Comparison of ENCODE assay signal across 1 cellular context in the genomic region with DNA sequence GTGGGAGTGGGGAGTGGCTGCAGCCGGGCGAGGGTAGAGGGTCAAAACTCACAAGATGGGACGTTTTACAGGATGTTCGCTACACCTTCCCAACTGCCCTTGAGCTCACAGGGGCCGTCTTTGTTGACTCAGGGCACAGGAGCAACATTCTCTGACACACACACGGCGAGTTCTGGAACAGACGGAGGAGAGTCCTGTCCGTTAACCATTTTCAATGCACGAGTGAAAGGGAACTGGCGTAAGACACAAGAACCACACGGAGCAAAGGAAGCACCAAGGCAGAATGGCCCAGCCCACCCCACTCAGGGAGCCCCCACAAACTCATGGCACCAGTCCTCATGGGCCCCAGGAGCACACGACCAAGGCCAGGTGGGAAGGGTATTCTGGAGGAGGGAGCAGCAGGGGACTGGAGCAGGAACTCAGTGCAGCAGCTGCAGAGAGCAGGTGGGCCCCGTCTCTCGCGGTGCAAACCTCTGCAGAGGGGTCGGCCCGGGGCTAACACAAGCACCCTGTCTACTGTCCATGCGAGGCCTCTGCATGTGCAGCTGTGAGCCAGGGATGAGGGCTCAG.
TF ChIP-seq lines count a peak whose summit lies in the region.

No MANE protein-coding gene starts in this region.

TF ChIP-seq in HepG2, 621 proteins besides CTCF, POLR2A, EP300 and RAD21 (continued from another document and continues in another):
- TF ChIP-seq, protein P1, sequence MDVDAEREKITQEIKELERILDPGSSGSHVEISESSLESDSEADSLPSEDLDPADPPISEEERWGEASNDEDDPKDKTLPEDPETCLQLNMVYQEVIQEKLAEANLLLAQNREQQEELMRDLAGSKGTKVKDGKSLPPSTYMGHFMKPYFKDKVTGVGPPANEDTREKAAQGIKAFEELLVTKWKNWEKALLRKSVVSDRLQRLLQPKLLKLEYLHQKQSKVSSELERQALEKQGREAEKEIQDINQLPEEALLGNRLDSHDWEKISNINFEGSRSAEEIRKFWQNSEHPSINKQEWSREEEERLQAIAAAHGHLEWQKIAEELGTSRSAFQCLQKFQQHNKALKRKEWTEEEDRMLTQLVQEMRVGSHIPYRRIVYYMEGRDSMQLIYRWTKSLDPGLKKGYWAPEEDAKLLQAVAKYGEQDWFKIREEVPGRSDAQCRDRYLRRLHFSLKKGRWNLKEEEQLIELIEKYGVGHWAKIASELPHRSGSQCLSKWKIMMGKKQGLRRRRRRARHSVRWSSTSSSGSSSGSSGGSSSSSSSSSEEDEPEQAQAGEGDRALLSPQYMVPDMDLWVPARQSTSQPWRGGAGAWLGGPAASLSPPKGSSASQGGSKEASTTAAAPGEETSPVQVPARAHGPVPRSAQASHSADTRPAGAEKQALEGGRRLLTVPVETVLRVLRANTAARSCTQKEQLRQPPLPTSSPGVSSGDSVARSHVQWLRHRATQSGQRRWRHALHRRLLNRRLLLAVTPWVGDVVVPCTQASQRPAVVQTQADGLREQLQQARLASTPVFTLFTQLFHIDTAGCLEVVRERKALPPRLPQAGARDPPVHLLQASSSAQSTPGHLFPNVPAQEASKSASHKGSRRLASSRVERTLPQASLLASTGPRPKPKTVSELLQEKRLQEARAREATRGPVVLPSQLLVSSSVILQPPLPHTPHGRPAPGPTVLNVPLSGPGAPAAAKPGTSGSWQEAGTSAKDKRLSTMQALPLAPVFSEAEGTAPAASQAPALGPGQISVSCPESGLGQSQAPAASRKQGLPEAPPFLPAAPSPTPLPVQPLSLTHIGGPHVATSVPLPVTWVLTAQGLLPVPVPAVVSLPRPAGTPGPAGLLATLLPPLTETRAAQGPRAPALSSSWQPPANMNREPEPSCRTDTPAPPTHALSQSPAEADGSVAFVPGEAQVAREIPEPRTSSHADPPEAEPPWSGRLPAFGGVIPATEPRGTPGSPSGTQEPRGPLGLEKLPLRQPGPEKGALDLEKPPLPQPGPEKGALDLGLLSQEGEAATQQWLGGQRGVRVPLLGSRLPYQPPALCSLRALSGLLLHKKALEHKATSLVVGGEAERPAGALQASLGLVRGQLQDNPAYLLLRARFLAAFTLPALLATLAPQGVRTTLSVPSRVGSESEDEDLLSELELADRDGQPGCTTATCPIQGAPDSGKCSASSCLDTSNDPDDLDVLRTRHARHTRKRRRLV (CRISPR knock-in tag; IDR thresholded peaks at IDR 0.05) = 0 out of 2 replicates have a peak, but pooled peaks have one; percentile 69
- TF ChIP-seq HIC2 (CRISPR knock-in tag; IDR thresholded peaks at IDR 0.05; ENCODE audit: low read depth) (peak; percentile 28; the same call in 1 of the 2 replicates), FUBP1 (CRISPR knock-in tag; IDR thresholded peaks at IDR 0.05; ENCODE audit: borderline replicate concordance) (no peak), SALL1 (CRISPR knock-in tag; IDR thresholded peaks at IDR 0.05) (peak; percentile 66; the same call in 1 of the 2 replicates), MXI1 (IDR thresholded peaks at IDR 0.05; ENCODE audit: borderline replicate concordance, low read depth, low read length) (0 out of 3 replicates have a peak, but pooled peaks have one; percentile 44), FOSL2 (CRISPR knock-in tag; IDR thresholded peaks at IDR 0.05) (peak; percentile 54), ZNF614 (CRISPR knock-in tag; IDR thresholded peaks at IDR 0.05; ENCODE audit: borderline replicate concordance) (peak; percentile 77; the same call in 1 of the 2 replicates), KMT2B (CRISPR knock-in tag; IDR thresholded peaks at IDR 0.05) (peak; percentile 77), ZNF652 (CRISPR knock-in tag; IDR thresholded peaks at IDR 0.05; ENCODE audit: borderline replicate concordance, low read depth) (peak; percentile 50; the same call in 1 of the 2 replicates), ZNF292 (CRISPR knock-in tag; IDR thresholded peaks at IDR 0.05; ENCODE audit: borderline replicate concordance, low read depth) (peak; percentile 65; the same call in 1 of the 2 replicates), ZNF230 (CRISPR knock-in tag; IDR thresholded peaks at IDR 0.05) (0 out of 2 replicates have a peak, but pooled peaks have one; percentile 33), ZNF567 (CRISPR knock-in tag; IDR thresholded peaks at IDR 0.05; ENCODE audit: borderline replicate concordance) (no peak), ZNF101 (CRISPR knock-in tag; IDR thresholded peaks at IDR 0.05; ENCODE audit: borderline replicate concordance, low read depth) (peak; percentile 91; the same call in 1 of the 2 replicates), ZNF792 (CRISPR knock-in tag; IDR thresholded peaks at IDR 0.05) (0 out of 2 replicates have a peak, but pooled peaks have one; percentile 66), EEA1 (CRISPR knock-in tag; IDR thresholded peaks at IDR 0.05; ENCODE audit: borderline replicate concordance) (no peak), ZNF605 (CRISPR knock-in tag; IDR thresholded peaks at IDR 0.05) (peak; percentile 68; the same call in 1 of the 2 replicates), HNF4G (IDR thresholded peaks at IDR 0.05; ENCODE audit: borderline replicate concordance, low read depth, low read length) (0 out of 2 replicates have a peak, but pooled peaks have one; percentile 47), HNF4G (CRISPR knock-in tag; IDR thresholded peaks at IDR 0.05; ENCODE audit: borderline replicate concordance, low read depth) (no peak), HBP1 (CRISPR knock-in tag; IDR thresholded peaks at IDR 0.05; ENCODE audit: low read depth) (peak; percentile 56; the same call in 1 of the 2 replicates), TBX2 (CRISPR knock-in tag; IDR thresholded peaks at IDR 0.05; ENCODE audit: borderline replicate concordance) (peak; percentile 70), KDM3A (CRISPR knock-in tag; IDR thresholded peaks at IDR 0.05; ENCODE audit: low read depth) (0 out of 2 replicates have a peak, but pooled peaks have one; percentile 19), ZNF17 (CRISPR knock-in tag; IDR thresholded peaks at IDR 0.05) (no peak), MEF2D (CRISPR knock-in tag; IDR thresholded peaks at IDR 0.05) (0 out of 2 replicates have a peak, but pooled peaks have one; percentile 33), FLYWCH1 (CRISPR knock-in tag; IDR thresholded peaks at IDR 0.05) (no peak), ZNF687 (CRISPR knock-in tag; IDR thresholded peaks at IDR 0.05) (peak; percentile 93)
- TF ChIP-seq, protein P2, sequence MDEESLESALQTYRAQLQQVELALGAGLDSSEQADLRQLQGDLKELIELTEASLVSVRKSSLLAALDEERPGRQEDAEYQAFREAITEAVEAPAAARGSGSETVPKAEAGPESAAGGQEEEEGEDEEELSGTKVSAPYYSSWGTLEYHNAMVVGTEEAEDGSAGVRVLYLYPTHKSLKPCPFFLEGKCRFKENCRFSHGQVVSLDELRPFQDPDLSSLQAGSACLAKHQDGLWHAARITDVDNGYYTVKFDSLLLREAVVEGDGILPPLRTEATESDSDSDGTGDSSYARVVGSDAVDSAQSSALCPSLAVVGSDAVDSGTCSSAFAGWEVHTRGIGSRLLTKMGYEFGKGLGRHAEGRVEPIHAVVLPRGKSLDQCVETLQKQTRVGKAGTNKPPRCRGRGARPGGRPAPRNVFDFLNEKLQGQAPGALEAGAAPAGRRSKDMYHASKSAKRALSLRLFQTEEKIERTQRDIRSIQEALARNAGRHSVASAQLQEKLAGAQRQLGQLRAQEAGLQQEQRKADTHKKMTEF (CRISPR knock-in tag; IDR thresholded peaks at IDR 0.05) = peak; percentile 60; the same call in 1 of the 2 replicates
- TF ChIP-seq, protein P3, sequence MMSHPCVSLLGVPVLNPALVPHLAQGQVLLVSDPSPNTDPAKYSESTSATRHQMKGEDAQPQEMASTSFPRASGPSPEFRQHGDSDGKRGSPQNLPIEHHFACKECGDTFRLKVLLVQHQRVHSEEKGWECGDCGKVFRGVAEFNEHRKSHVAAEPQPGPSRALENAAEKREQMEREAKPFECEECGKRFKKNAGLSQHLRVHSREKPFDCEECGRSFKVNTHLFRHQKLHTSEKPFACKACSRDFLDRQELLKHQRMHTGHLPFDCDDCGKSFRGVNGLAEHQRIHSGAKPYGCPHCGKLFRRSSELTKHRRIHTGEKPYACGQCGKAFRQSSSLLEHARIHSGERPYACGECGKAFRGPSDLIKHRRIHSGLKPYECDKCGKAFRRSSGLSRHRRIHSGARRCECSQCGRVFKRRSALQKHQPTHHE (CRISPR knock-in tag; IDR thresholded peaks at IDR 0.05; ENCODE audit: borderline replicate concordance) = no peak
- TF ChIP-seq, protein P4, sequence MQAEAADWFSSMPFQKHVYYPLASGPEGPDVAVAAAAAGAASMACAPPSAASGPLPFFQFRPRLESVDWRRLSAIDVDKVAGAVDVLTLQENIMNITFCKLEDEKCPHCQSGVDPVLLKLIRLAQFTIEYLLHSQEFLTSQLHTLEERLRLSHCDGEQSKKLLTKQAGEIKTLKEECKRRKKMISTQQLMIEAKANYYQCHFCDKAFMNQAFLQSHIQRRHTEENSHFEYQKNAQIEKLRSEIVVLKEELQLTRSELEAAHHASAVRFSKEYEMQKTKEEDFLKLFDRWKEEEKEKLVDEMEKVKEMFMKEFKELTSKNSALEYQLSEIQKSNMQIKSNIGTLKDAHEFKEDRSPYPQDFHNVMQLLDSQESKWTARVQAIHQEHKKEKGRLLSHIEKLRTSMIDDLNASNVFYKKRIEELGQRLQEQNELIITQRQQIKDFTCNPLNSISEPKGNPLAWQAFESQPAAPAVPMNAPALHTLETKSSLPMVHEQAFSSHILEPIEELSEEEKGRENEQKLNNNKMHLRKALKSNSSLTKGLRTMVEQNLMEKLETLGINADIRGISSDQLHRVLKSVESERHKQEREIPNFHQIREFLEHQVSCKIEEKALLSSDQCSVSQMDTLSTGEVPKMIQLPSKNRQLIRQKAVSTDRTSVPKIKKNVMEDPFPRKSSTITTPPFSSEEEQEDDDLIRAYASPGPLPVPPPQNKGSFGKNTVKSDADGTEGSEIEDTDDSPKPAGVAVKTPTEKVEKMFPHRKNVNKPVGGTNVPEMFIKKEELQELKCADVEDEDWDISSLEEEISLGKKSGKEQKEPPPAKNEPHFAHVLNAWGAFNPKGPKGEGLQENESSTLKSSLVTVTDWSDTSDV (CRISPR knock-in tag; IDR thresholded peaks at IDR 0.05) = peak; percentile 84
- TF ChIP-seq, protein P5, sequence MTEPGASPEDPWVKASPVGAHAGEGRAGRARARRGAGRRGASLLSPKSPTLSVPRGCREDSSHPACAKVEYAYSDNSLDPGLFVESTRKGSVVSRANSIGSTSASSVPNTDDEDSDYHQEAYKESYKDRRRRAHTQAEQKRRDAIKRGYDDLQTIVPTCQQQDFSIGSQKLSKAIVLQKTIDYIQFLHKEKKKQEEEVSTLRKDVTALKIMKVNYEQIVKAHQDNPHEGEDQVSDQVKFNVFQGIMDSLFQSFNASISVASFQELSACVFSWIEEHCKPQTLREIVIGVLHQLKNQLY (CRISPR knock-in tag; IDR thresholded peaks at IDR 0.05) = 0 out of 2 replicates have a peak, but pooled peaks have one; percentile 18
